In genomic region chr6:19860235-19860877, GRCh38 we compare ENCODE assay signal across 14 cellular contexts. TPM values are rescaled to one million over a fixed set of nuclear protein-coding genes. Genes with fewer than 3 reads are reported as not detected.
DNase-seq lines count a peak whose midpoint lies in the region; ATAC-seq and TF ChIP-seq lines count a peak whose summit lies in the region.
"Had no signal": no experiment of that assay in that cellular context is flagged by ENCODE, and none has a peak within 500 bp of the region (broad histone marks: within the 10 kb centered on the region; RNA-seq: fewer than 3 reads in every experiment).

No MANE protein-coding gene starts in this region.

- intact Hi-C loops in left lung (cut with DNase I) (no loop called here), breast epithelium (cut with DNase I; ENCODE audit: low total_unique reads) (no loop called here)

- H3K4me3 ChIP-seq in BLaER1 (no peak overlapping the region), left lung (no peak overlapping the region), breast epithelium (no peak overlapping the region)
- H3K4me3 ChIP-seq: upper lobe of left lung had no signal

- no peak for TF ChIP-seq CTCF in left lung (IDR thresholded peaks at IDR 0.05)
- TF ChIP-seq CTCF in breast epithelium (IDR thresholded peaks at IDR 0.05) = no peak

- H3K36me3 ChIP-seq in BLaER1 (no peaks in the 10 kb centered on the region), left lung (no peaks in the 10 kb centered on the region), breast epithelium (no peaks in the 10 kb centered on the region)
- H3K36me3 ChIP-seq: upper lobe of left lung had no signal

- no peaks in the 10 kb centered on the region for H4K20me1 ChIP-seq in BLaER1

- H3K4me2 ChIP-seq in BLaER1 = peak overlapping the region; percentile 72

- H3K27me3 ChIP-seq in BLaER1 (no peaks in the 10 kb centered on the region), left lung (no peaks in the 10 kb centered on the region), breast epithelium (no peaks in the 10 kb centered on the region)
- H3K27me3 ChIP-seq: upper lobe of left lung had no signal

- H3K9me3 ChIP-seq in BLaER1 (no peaks in the 10 kb centered on the region), left lung (no peaks in the 10 kb centered on the region), breast epithelium (no peaks in the 10 kb centered on the region)
- H3K9me3 ChIP-seq: upper lobe of left lung had no signal

- DNase-seq in DMS53 treated with DMSO at 0.1 percent for 48 hours (lab: John Stamatoyannopoulos, UW; ENCODE audit: unreplicated experiment) (peak; percentile 83), NCI-H69 (lab: John Stamatoyannopoulos, UW) (peak; percentile 78), left lung (no peak), breast epithelium (ENCODE audit: low spot score in 2 of 2) (no peak), NAMALWA (ENCODE audit: low spot score) (no peak)
- DNase-seq in stimulated activated CD4-positive, alpha-beta T cell treated with anti-CD3 and anti-CD28 coated beads, Interleukin-1b, Interleukin-23, amount 100 ng/mL, for 48 hours = no peak
- DNase-seq: CD8-positive, alpha-beta T cell; left cardiac atrium; T-cell had no signal

- H3K9ac ChIP-seq in BLaER1 = no peak overlapping the region

- H3K27ac ChIP-seq in BLaER1 = no peak overlapping the region
- no peak overlapping the region for H3K27ac ChIP-seq in left lung
- H3K27ac ChIP-seq in breast epithelium = no peak overlapping the region
- H3K27ac ChIP-seq: upper lobe of left lung had no signal

- ATAC-seq in left lung = peak; percentile 90
- no peak for ATAC-seq in HG02798 (IDR thresholded peaks at IDR 0.05; ENCODE audit: poor library complexity, unreplicated experiment)
- ATAC-seq: activated naive CD4-positive, alpha-beta T cell treated with anti-CD3 and anti-CD28 coated beads, Interleukin-2, amount 50 U/mL, for 72 hours; CD8-positive, alpha-beta T cell; left cardiac atrium; stimulated activated effector memory CD8-positive, alpha-beta T cell treated with anti-CD3 and anti-CD28 coated beads, Interleukin-12 subunit alpha, Interleukin-12 subunit beta, amount 100 ng/mL, for 72 hours; T-cell had no signal

- no peak for TF ChIP-seq POLR2A in breast epithelium (IDR thresholded peaks at IDR 0.05)

- H3K4me1 ChIP-seq in BLaER1 (peaks cover 62% of the 10 kb centered on the region), left lung (no peaks in the 10 kb centered on the region), breast epithelium (no peaks in the 10 kb centered on the region)

RNA-seq across cellular contexts. Expression of gene ID4, which starts 23.2 kb away (rescaled TPM):
- total RNA-seq in left lung = 10 to 100 TPM; 27.5 to 35.8 TPM
- 10 to 100 TPM; 45.9 to 92.9 (median 57.1) TPM for total RNA-seq in breast epithelium
- total RNA-seq: activated naive CD4-positive, alpha-beta T cell treated with anti-CD3 and anti-CD28 coated beads, Interleukin-2, amount 50 U/mL, for 72 hours; CD8-positive, alpha-beta T cell; T-cell had no signal

Comparison
In these comparisons a context has a peak if more than half of its experiments do, and no peak if none do; other contexts are left out.
1. DNase-seq: peak in DMS53 treated with DMSO at 0.1 percent for 48 hours (single experiment) and NCI-H69 (single experiment); none in left lung (0 of 2), breast epithelium (0 of 2), NAMALWA (single experiment) and stimulated activated CD4-positive, alpha-beta T cell treated with anti-CD3 and anti-CD28 coated beads, Interleukin-1b, Interleukin-23, amount 100 ng/mL, for 48 hours (single experiment).